In genomic region chr17:19475800-19476199, GRCh38 we compare ENCODE assay signal across 1 cellular context. TPM values are rescaled to one million over a fixed set of nuclear protein-coding genes. Genes with fewer than 3 reads are reported as not detected.
"Had no signal": no experiment of that assay in that cellular context is flagged by ENCODE, and none has a peak within 500 bp of the region (broad histone marks: within the 10 kb centered on the region; RNA-seq: fewer than 3 reads in every experiment).

No MANE protein-coding gene starts in this region.

RNA-seq across cellular contexts. Expression of gene SLC47A1, which starts 57.9 kb away (rescaled TPM):
- polyA plus RNA-seq: GM12878 had no signal
